Comparison of ENCODE assay signal across 6 cellular contexts in genomic region chr1:26112407-26112775, GRCh38. TPM values are rescaled to one million over a fixed set of nuclear protein-coding genes. Genes with fewer than 3 reads are reported as not detected.
A peak's percentile ranks its signal among the peaks of the same experiment; 100 is the strongest.
DNase-seq lines count a peak whose midpoint lies in the region; ATAC-seq, FAIRE-seq and TF ChIP-seq lines count a peak whose summit lies in the region.

No MANE protein-coding gene starts in this region.

- peaks cover 2% of the 10 kb centered on the region for H3K79me2 ChIP-seq in endothelial cell of umbilical vein (ENCODE audit: control insufficient read depth, insufficient read depth, low read length)

- no peaks in the 10 kb centered on the region for H3K9me3 ChIP-seq in endothelial cell of umbilical vein (replicated peaks; ENCODE audit: control insufficient read depth, insufficient read depth, low read length)
- H3K9me3 ChIP-seq in spleen, result no peaks in the 10 kb centered on the region

- H3K9me1 ChIP-seq in endothelial cell of umbilical vein (replicated peaks; ENCODE audit: control insufficient read depth, extremely low read depth, insufficient read depth, low read length), result no peaks in the 10 kb centered on the region

- ATAC-seq in GM21390 (IDR thresholded peaks at IDR 0.05; ENCODE audit: unreplicated experiment) (peak; percentile 2), HG03039 (IDR thresholded peaks at IDR 0.05; ENCODE audit: unreplicated experiment) (no peak), GM18498 (IDR thresholded peaks at IDR 0.05; ENCODE audit: unreplicated experiment) (no peak)

- TF ChIP-seq CTCF in endothelial cell of umbilical vein (IDR thresholded peaks at IDR 0.05; ENCODE audit: extremely low read depth in 1 of 2, insufficient read depth in 1 of 2, low read depth in 1 of 2, low read length in 2 of 2) (no peak), spleen (IDR thresholded peaks at IDR 0.05 in 8 of 11, conservative IDR thresholded peaks at IDR 0.05 in 3 of 11) (no peak)

- CTCF ChIA-PET in endothelial cell of umbilical vein (lab: Charles Lee), result interaction anchor here (0.8 to 3.1 kb wide), 7 partner anchors 33 to 209 kb away, joined by 3 to 29 read pairs (median 4); partner anchors contain the start of genes CEP85 and ZNF593

- BruUV-seq in endothelial cell of umbilical vein (replicated peaks; lab: Mats Ljungman, UMichigan), result no TSS peak

- peak overlapping the region; percentile 71 for H3K9ac ChIP-seq in endothelial cell of umbilical vein (replicated peaks; ENCODE audit: extremely low read depth, insufficient read depth, low read length)

- DNase-seq in NCI-H526 (lab: John Stamatoyannopoulos, UW) (peak; percentile 51 to 78), endothelial cell of umbilical vein (ENCODE audit: low read depth, low spot score) (peak; percentile 46), spleen (no peak)

- WGBS in spleen, 5 donors, result 0% methylated on average over 7 to 9 of the region's 9 CpGs

- no peak for FAIRE-seq in endothelial cell of umbilical vein (lab: Jason Lieb, UNC)

- H3K27ac ChIP-seq in endothelial cell of umbilical vein (ENCODE audit: insufficient read depth, low read depth, low read length), result peak overlapping the region; percentile 9
- H3K27ac ChIP-seq in spleen, result peak overlapping the region; percentile 88 to 98 (median 97)

- H2AFZ ChIP-seq in endothelial cell of umbilical vein (ENCODE audit: low read depth, low read length), result peak overlapping the region; percentile 81

- dilution Hi-C loops in endothelial cell of umbilical vein (cut with MboI; ENCODE audit: extremely low pct_ligation_motif_present, low sequenced_read_pairs), result no loop called here

- TF ChIP-seq POLR2A in endothelial cell of umbilical vein (IDR thresholded peaks at IDR 0.05; ENCODE audit: low read depth, low read length), result no peak
- peak in 1 of 3 donors; percentile 12 for TF ChIP-seq POLR2A in spleen (IDR thresholded peaks at IDR 0.05)

- H3K4me1 ChIP-seq in endothelial cell of umbilical vein (ENCODE audit: control insufficient read depth, extremely low read depth, insufficient read depth, low read length) (peaks cover 11% of the 10 kb centered on the region), spleen (peaks cover 15 to 55% (median 32%) of the 10 kb centered on the region in 6 donors)

- no peaks in the 10 kb centered on the region for H3K27me3 ChIP-seq in endothelial cell of umbilical vein (ENCODE audit: control insufficient read depth in 2 of 2, insufficient read depth in 2 of 2, low read length in 2 of 2)
- no peaks in the 10 kb centered on the region for H3K27me3 ChIP-seq in spleen (replicated peaks in 1 of 7)

- POLR2A ChIA-PET in endothelial cell of umbilical vein (lab: Charles Lee), result no interaction called here

- H3K4me3 ChIP-seq in endothelial cell of umbilical vein (replicated peaks in 1 of 3; ENCODE audit: insufficient read depth in 1 of 3, low read depth in 1 of 3, low read length in 3 of 3) (peak overlapping the region; percentile 58 to 99 (median 59)), spleen (peak overlapping the region; percentile 92 to 100 (median 100))

- H3K36me3 ChIP-seq in endothelial cell of umbilical vein (ENCODE audit: control insufficient read depth in 2 of 2, extremely low read depth in 1 of 2, insufficient read depth in 2 of 2, low read length in 2 of 2) (no peaks in the 10 kb centered on the region), spleen (peaks cover 0 to 34% (median 21%) of the 10 kb centered on the region in 6 donors)

- H4K20me1 ChIP-seq in endothelial cell of umbilical vein (replicated peaks; ENCODE audit: control insufficient read depth, extremely low read depth, insufficient read depth, low read length), result no peaks in the 10 kb centered on the region

- intact Hi-C loops in endothelial cell of umbilical vein (cut with micrococcal nuclease) (no loop called here), spleen (cut with DNase I; ENCODE audit: low total_unique reads) (no loop called here)

- peak overlapping the region; percentile 63 for H3K4me2 ChIP-seq in endothelial cell of umbilical vein (ENCODE audit: insufficient read depth, low read length)

TF ChIP-seq in endothelial cell of umbilical vein, 7 proteins besides CTCF, POLR2A, EP300 and RAD21:
- TF ChIP-seq MAX (IDR thresholded peaks at IDR 0.05; ENCODE audit: insufficient read depth, insufficient read length), result no peak
- no peak for TF ChIP-seq MYC (IDR thresholded peaks at IDR 0.05; ENCODE audit: low read depth, low read length)
- no peak for TF ChIP-seq JUN (IDR thresholded peaks at IDR 0.05; ENCODE audit: borderline replicate concordance, insufficient read depth, insufficient read length, low read depth)
- TF ChIP-seq POLR2AphosphoS5 (IDR thresholded peaks at IDR 0.05; ENCODE audit: insufficient read depth, low read depth, low read length), result no peak
- TF ChIP-seq FOS (IDR thresholded peaks at IDR 0.05; ENCODE audit: borderline replicate concordance, insufficient read depth, low read length), result no peak
- no peak for TF ChIP-seq EZH2 (IDR thresholded peaks at IDR 0.05; ENCODE audit: borderline replicate concordance, low read depth, low read length, severe bottlenecking)
- no peak for TF ChIP-seq GATA2 (IDR thresholded peaks at IDR 0.05; ENCODE audit: insufficient read depth, insufficient read length, low read depth, low read length)

RNA-seq across cellular contexts. Expression of gene PDIK1L, which starts 0.8 kb away (rescaled TPM):
- total RNA-seq in endothelial cell of umbilical vein, result 5.6 and 8.0 TPM in 2 replicates
- 1.2 and 1.6 TPM in 2 replicates for polyA plus RNA-seq in endothelial cell of umbilical vein
- polyA plus RNA-seq in endothelial cell of umbilical vein (2011; cell fraction: cytosol; rRNA removed), result 1.4 and 2.3 TPM in 2 replicates
- 1.2 and 2.1 TPM in 2 replicates for polyA plus RNA-seq in endothelial cell of umbilical vein (2011; cell fraction: nucleus; rRNA removed)
- 2.5 and 3.3 TPM in 2 replicates for polyA plus RNA-seq in endothelial cell of umbilical vein (2012)
- 5.2 and 7.7 TPM in 2 replicates for polyA minus RNA-seq in endothelial cell of umbilical vein
- polyA minus RNA-seq in endothelial cell of umbilical vein (2011; cell fraction: cytosol; rRNA and poly(A)+ RNA removed), result 6.2 TPM
- polyA minus RNA-seq in endothelial cell of umbilical vein (2011; cell fraction: nucleus; rRNA and poly(A)+ RNA removed), result 3.1 and 3.7 TPM in 2 replicates
- 10 to 100 TPM in 5 of 7 donors, 1 to 10 TPM in 2; 7.7 to 14.1 (median 11.6) TPM for total RNA-seq in spleen
- polyA plus RNA-seq in spleen, result 1 to 10 TPM; 2.5 to 3.1 (median 3.1) TPM

RNA-seq across cellular contexts. Expression of gene TRIM63, which starts 45.0 kb away (rescaled TPM):
- total RNA-seq in endothelial cell of umbilical vein (not detected in 2 replicates), spleen (under 1 TPM in 2 of 7 donors, not detected in 5; 0.19 to 0.61 TPM)
- polyA plus RNA-seq in endothelial cell of umbilical vein (not detected in 2 replicates), spleen (under 1 TPM; 0.13 to 0.33 (median 0.30) TPM)
- not detected in 2 replicates for polyA plus RNA-seq in endothelial cell of umbilical vein (2011; cell fraction: cytosol; rRNA removed)
- not detected in 2 replicates for polyA plus RNA-seq in endothelial cell of umbilical vein (2011; cell fraction: nucleus; rRNA removed)
- polyA plus RNA-seq in endothelial cell of umbilical vein (2012), result not detected in 2 replicates
- polyA minus RNA-seq in endothelial cell of umbilical vein, result not detected in 2 replicates
- polyA minus RNA-seq in endothelial cell of umbilical vein (2011; cell fraction: cytosol; rRNA and poly(A)+ RNA removed), result not detected
- polyA minus RNA-seq in endothelial cell of umbilical vein (2011; cell fraction: nucleus; rRNA and poly(A)+ RNA removed), result not detected in 2 replicates

RNA-seq across cellular contexts. Expression of gene FAM110D, which starts 46.5 kb away (rescaled TPM):
- total RNA-seq in endothelial cell of umbilical vein, result 4.4 and 5.1 TPM in 2 replicates
- 2.6 and 3.8 TPM in 2 replicates for polyA plus RNA-seq in endothelial cell of umbilical vein
- 1.6 and 2.2 TPM in 2 replicates for polyA plus RNA-seq in endothelial cell of umbilical vein (2011; cell fraction: cytosol; rRNA removed)
- polyA plus RNA-seq in endothelial cell of umbilical vein (2011; cell fraction: nucleus; rRNA removed), result 0.95 and 0.97 TPM in 2 replicates
- 2.8 and 4.1 TPM in 2 replicates for polyA plus RNA-seq in endothelial cell of umbilical vein (2012)
- 2.1 and 2.5 TPM in 2 replicates for polyA minus RNA-seq in endothelial cell of umbilical vein
- polyA minus RNA-seq in endothelial cell of umbilical vein (2011; cell fraction: cytosol; rRNA and poly(A)+ RNA removed), result not detected
- 0.96 and 1.2 TPM in 2 replicates for polyA minus RNA-seq in endothelial cell of umbilical vein (2011; cell fraction: nucleus; rRNA and poly(A)+ RNA removed)
- 1 to 10 TPM in 6 of 7 donors, under 1 TPM in 1; 0.76 to 5.9 (median 1.8) TPM for total RNA-seq in spleen
- polyA plus RNA-seq in spleen, result 1 to 10 TPM in 1 of 3 donors, under 1 TPM in 2; 0.44 to 1.2 (median 0.91) TPM

RNA-seq across cellular contexts. Expression of gene C1orf232, which starts 56.4 kb away (rescaled TPM):
- total RNA-seq in endothelial cell of umbilical vein (not detected in 2 replicates), spleen (not detected)
- polyA plus RNA-seq in endothelial cell of umbilical vein (not detected in 2 replicates), spleen (not detected)
- not detected in 2 replicates for polyA plus RNA-seq in endothelial cell of umbilical vein (2011; cell fraction: cytosol; rRNA removed)
- not detected in 2 replicates for polyA plus RNA-seq in endothelial cell of umbilical vein (2011; cell fraction: nucleus; rRNA removed)
- not detected in 2 replicates for polyA plus RNA-seq in endothelial cell of umbilical vein (2012)
- polyA minus RNA-seq in endothelial cell of umbilical vein, result not detected in 2 replicates
- polyA minus RNA-seq in endothelial cell of umbilical vein (2011; cell fraction: cytosol; rRNA and poly(A)+ RNA removed), result not detected
- not detected in 2 replicates for polyA minus RNA-seq in endothelial cell of umbilical vein (2011; cell fraction: nucleus; rRNA and poly(A)+ RNA removed)

RNA-seq across cellular contexts. Expression of gene ZNF593, which starts 57.3 kb away (rescaled TPM):
- total RNA-seq in endothelial cell of umbilical vein (30.5 and 41.0 TPM in 2 replicates), spleen (10 to 100 TPM; 13.5 to 27.8 (median 19.6) TPM)
- polyA plus RNA-seq in endothelial cell of umbilical vein (71.0 and 108 TPM in 2 replicates), spleen (100 to 1,000 TPM in 1 of 3 donors, 10 to 100 TPM in 2; 74.9 to 104 (median 80.3) TPM)
- polyA plus RNA-seq in endothelial cell of umbilical vein (2011; cell fraction: cytosol; rRNA removed), result 53.6 and 60.5 TPM in 2 replicates
- 17.7 and 21.2 TPM in 2 replicates for polyA plus RNA-seq in endothelial cell of umbilical vein (2011; cell fraction: nucleus; rRNA removed)
- polyA plus RNA-seq in endothelial cell of umbilical vein (2012), result 28.2 and 36.2 TPM in 2 replicates
- 8.7 and 9.0 TPM in 2 replicates for polyA minus RNA-seq in endothelial cell of umbilical vein
- polyA minus RNA-seq in endothelial cell of umbilical vein (2011; cell fraction: cytosol; rRNA and poly(A)+ RNA removed), result 25.8 TPM
- 6.0 and 6.6 TPM in 2 replicates for polyA minus RNA-seq in endothelial cell of umbilical vein (2011; cell fraction: nucleus; rRNA and poly(A)+ RNA removed)
